In the genomic region with DNA sequence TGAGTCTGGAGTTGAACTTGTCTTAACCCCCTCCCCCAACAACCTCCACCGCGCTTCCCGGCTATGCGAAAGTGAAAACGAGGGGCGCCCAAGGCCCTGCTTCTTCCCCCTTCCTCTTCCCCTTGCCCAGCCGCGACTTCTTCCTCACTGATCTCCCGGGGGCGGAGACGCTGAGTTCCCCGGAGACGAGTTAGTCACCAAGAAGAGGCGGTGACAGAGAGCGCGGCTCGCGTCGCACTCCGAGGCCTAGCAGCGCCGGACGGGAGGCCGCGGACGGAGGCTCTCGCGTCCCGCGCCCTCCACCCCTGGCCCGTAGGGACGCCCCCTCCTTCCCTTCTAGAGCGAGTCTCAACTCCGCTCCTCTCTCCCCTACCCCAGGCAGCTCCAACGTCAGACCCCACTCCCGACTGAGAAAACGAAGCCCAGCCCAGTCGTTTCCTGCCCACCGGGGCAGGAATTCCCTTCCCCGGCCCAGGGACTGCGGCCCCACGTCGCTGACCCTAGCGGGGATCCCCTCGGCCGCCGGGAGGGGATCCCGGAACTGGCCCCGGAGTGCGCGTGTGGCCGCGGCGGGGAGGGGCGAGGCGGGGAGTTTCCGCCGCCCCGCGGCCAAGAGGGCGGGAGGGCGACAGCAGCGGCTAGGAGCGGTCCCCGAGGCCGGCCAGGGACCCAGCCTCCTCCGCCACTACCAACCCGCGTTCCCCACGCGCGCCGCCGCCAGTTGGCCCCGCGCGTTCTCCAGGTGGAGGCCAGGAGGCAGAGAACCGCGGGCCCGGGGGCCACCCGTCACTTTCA, we compare ENCODE assay signal across 8 cellular contexts. TPM values are rescaled to one million over a fixed set of nuclear protein-coding genes. Genes with fewer than 3 reads are reported as not detected.
A peak's percentile ranks its signal among the peaks of the same experiment; 100 is the strongest.
DNase-seq lines count a peak whose midpoint lies in the region; ATAC-seq lines count a peak whose summit lies in the region.

No MANE protein-coding gene starts in this region.

- DNase-seq in AG08396 (ENCODE audit: low spot score), result peak; percentile 68
- peak; percentile 75 for DNase-seq in NCI-H460 (ENCODE audit: extremely low read depth, low read depth)
- peak; percentile 93 for DNase-seq in activated CD4-positive, alpha-beta T cell treated with anti-CD3 and anti-CD28 coated beads for 48 hours
- DNase-seq in left lobe of liver (ENCODE audit: low spot score), result peak; percentile 79
- DNase-seq in stimulated activated CD4-positive, alpha-beta T cell treated with anti-CD3 and anti-CD28 coated beads, Interleukin-4, amount 100 ng/mL, for 1 hour, result peak; percentile 87

- peak overlapping the region; percentile 93 for H3K27ac ChIP-seq in cingulate gyrus (ENCODE audit: low read depth, low read length)

- ATAC-seq in GM18867 (IDR thresholded peaks at IDR 0.05; ENCODE audit: unreplicated experiment) (peak; percentile 60), HG03066 (IDR thresholded peaks at IDR 0.05; ENCODE audit: low read depth, unreplicated experiment) (peak; percentile 56), left lobe of liver (peak; percentile 75)

RNA-seq across cellular contexts. Expression of a gene that starts 1.4 kb away (rescaled TPM):
- total RNA-seq in NCI-H460 (2014; rRNA removed; shearing (Covaris generic)), result 38.2 and 46.7 TPM in 2 replicates
- polyA plus RNA-seq in NCI-H460 (2014; cell fraction: nucleus; rRNA removed), result 35.9 and 69.8 TPM in 2 replicates
- 10.6 TPM for total RNA-seq in left lobe of liver

Comparison
In these comparisons a context has a peak if more than half of its experiments do, and no peak if none do; other contexts are left out.
1. Peak in every context shown above with its lines: DNase-seq, ATAC-seq and H3K27ac ChIP-seq.